In the genomic region with DNA sequence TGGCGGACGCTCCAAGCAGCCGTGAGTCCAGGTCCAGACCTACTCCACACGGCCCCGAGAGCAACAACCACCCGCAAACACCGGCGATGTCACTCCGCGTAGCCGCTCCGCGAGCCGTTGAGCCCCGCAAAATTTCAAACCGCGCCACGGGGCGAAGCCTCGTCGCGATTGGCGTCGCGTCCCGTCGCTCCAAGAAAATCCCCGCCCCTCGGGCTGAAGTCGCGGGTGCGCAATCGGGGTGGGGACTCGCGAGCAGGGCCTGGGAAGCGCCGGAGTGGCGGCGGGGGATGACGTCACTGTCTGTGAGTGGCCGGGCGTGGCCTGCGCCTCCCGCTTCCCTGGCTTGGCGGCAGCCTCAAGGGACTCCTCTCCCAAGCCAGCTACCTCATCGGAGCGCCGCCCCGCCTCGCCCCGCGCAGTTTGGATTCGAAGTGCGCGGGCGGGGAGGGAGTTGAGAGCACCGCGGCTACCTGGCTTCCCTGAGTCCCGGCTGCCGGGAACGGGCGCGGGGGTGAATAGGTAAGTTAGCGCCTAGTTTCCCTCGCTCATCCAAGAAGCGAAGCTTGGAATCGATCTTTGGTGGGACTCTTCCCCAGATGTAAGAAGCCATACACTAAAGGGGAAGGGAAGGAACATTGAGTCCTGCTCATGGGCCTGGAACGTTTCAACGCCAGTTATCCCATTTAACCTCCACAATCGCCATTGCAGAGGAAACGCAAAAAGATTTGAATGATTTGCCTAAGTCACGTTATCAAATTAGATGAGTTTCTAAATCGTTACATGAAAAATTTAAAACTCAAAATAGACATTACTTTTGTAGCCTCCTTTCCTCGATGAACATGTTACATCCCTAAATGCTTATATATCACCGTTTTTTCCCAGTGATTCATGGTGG, we compare ENCODE assay signal across 8 cellular contexts. TPM values are rescaled to one million over a fixed set of nuclear protein-coding genes. Genes with fewer than 3 reads are reported as not detected.
DNase-seq lines count a peak whose midpoint lies in the region; ATAC-seq, FAIRE-seq and TF ChIP-seq lines count a peak whose summit lies in the region.

A gene with protein sequence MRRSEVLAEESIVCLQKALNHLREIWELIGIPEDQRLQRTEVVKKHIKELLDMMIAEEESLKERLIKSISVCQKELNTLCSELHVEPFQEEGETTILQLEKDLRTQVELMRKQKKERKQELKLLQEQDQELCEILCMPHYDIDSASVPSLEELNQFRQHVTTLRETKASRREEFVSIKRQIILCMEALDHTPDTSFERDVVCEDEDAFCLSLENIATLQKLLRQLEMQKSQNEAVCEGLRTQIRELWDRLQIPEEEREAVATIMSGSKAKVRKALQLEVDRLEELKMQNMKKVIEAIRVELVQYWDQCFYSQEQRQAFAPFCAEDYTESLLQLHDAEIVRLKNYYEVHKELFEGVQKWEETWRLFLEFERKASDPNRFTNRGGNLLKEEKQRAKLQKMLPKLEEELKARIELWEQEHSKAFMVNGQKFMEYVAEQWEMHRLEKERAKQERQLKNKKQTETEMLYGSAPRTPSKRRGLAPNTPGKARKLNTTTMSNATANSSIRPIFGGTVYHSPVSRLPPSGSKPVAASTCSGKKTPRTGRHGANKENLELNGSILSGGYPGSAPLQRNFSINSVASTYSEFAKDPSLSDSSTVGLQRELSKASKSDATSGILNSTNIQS (minus strand): TSS at position 119 of the 895 bp plus-strand sequence. CDS start 118 bp downstream, at position 1.

- H3K27ac ChIP-seq in left ventricle myocardium inferior (replicated peaks) (peak within 1 kb of the TSS; percentile 91), prostate gland (peak within 1 kb of the TSS; percentile 87 to 93)

- H3K4me1 Mint-ChIP-seq in T-helper 17 cell = peaks cover 15% of the 10 kb centered on the region

- under 1% methylated on average over 52 of the region's 75 CpGs for WGBS in prostate gland

- no peaks in the 10 kb centered on the region for H3K27me3 Mint-ChIP-seq in T-helper 17 cell

- peak; percentile 44 for FAIRE-seq in urothelium cell line (lab: Jason Lieb, UNC)

- TF ChIP-seq POLR2A in GM15510 (IDR thresholded peaks at IDR 0.05; ENCODE audit: borderline replicate concordance, extremely low read depth, insufficient read length) (peak; percentile 84), prostate gland (IDR thresholded peaks at IDR 0.05) (no peak)

- TF ChIP-seq CTCF in left ventricle myocardium inferior (IDR thresholded peaks at IDR 0.05; ENCODE audit: borderline replicate concordance) (no peak), prostate gland (IDR thresholded peaks at IDR 0.05) (no peak)

- intact Hi-C loops in left ventricle myocardium inferior (cut with micrococcal nuclease) = no loop called here
- intact Hi-C loops in prostate gland (cut with DNase I) = loop anchor here (5.0 kb wide), 1 partner anchor 37 kb away; no protein-coding TSS in a partner anchor

- DNase-seq in NCI-H1694 treated with DMSO at 0.1 percent for 48 hours (lab: John Stamatoyannopoulos, UW) (peak; percentile 94), T-helper 17 cell (peak; percentile 96 to 99 (median 98)), amygdala (lab: John Stamatoyannopoulos, UW) (peak; percentile 53 to 98 (median 92)), left ventricle myocardium inferior (peak; percentile 99), prostate gland (ENCODE audit: low spot score) (peak; percentile 99), urothelium cell line (ENCODE audit: low spot score) (peak; percentile 100)

- peaks cover 21% of the 10 kb centered on the region for H3K4me1 ChIP-seq in left ventricle myocardium inferior
- no peaks in the 10 kb centered on the region for H3K4me1 ChIP-seq in prostate gland (replicated peaks)

- H3K36me3 ChIP-seq in left ventricle myocardium inferior = peaks cover 19% of the 10 kb centered on the region
- peaks cover 0 to 4% of the 10 kb centered on the region in 2 donors for H3K36me3 ChIP-seq in prostate gland

- H3K27me3 ChIP-seq in left ventricle myocardium inferior (ENCODE audit: low read depth) = no peaks in the 10 kb centered on the region
- no peaks in the 10 kb centered on the region for H3K27me3 ChIP-seq in prostate gland (replicated peaks; ENCODE audit: insufficient read depth)

- peak within 1 kb of the TSS; percentile 92 for H3K4me3 ChIP-seq in left ventricle myocardium inferior
- H3K4me3 ChIP-seq in prostate gland = peak within 1 kb of the TSS; percentile 87 to 91

- H3K9me3 ChIP-seq in T-helper 17 cell (ENCODE audit: control insufficient read depth, low read length, poor library complexity, severe bottlenecking) (no peaks in the 10 kb centered on the region), left ventricle myocardium inferior (replicated peaks) (no peaks in the 10 kb centered on the region), prostate gland (no peaks in the 10 kb centered on the region)

- H3K4me3 Mint-ChIP-seq in T-helper 17 cell = peak within 1 kb of the TSS; percentile 100

- ATAC-seq in HG02885 (IDR thresholded peaks at IDR 0.05; ENCODE audit: poor library complexity, unreplicated experiment) (peak; percentile 95), T-helper 17 cell (peak; percentile 98)

- H3K27ac Mint-ChIP-seq in T-helper 17 cell = peak within 1 kb of the TSS; percentile 95

- H3K36me3 Mint-ChIP-seq in T-helper 17 cell (ENCODE audit: low read depth) = peaks cover 10% of the 10 kb centered on the region

RNA-seq across cellular contexts. Expression of the gene that starts here (rescaled TPM):
- 10 to 100 TPM; 19.9 to 40.6 TPM for total RNA-seq in T-helper 17 cell
- total RNA-seq in left ventricle myocardium inferior = 3.4 TPM
- total RNA-seq in prostate gland = 10 to 100 TPM; 13.5 to 37.0 TPM

Comparison
In these comparisons a context has a peak if more than half of its experiments do, and no peak if none do; other contexts are left out.
1. Peak in every context shown above with its lines: DNase-seq, ATAC-seq, H3K4me3 ChIP-seq and H3K27ac ChIP-seq.